8 cellular contexts compared by ENCODE assay signal in genomic region chr9:128361981-128362646, GRCh38. TPM values are rescaled to one million over a fixed set of nuclear protein-coding genes. Genes with fewer than 3 reads are reported as not detected.
DNase-seq lines count a peak whose midpoint lies in the region; ATAC-seq, FAIRE-seq and TF ChIP-seq lines count a peak whose summit lies in the region.

No MANE protein-coding gene starts in this region.

- H3K27ac ChIP-seq in adrenal gland (peak overlapping the region in 2 of 5 donors; percentile 55 to 77), heart left ventricle (peak overlapping the region; percentile 1 to 75 (median 58)), upper lobe of right lung (peak overlapping the region; percentile 52)

- intact Hi-C loops in adrenal gland (cut with DNase I): loop anchor here (5.0 kb wide), 2 partner anchors 45 to 50 kb away; no protein-coding TSS in a partner anchor
- intact Hi-C loops in heart left ventricle (cut with DNase I): loop anchor here in 9 of 10 donors (1.0 to 10.0 kb wide), 8 partner anchors 49 to 263 kb away; partner anchors contain the start of gene GLE1 (in 1 of the 9)
- intact Hi-C loops in posterior vena cava (cut with DNase I): no loop called here
- intact Hi-C loops in upper lobe of right lung (cut with DNase I): loop anchor here (5.0 kb wide), 1 partner anchor 50 kb away; no protein-coding TSS in a partner anchor

- peak; percentile 52 for TF ChIP-seq POLR2A in H54 (IDR thresholded peaks at IDR 0.05; ENCODE audit: low read depth, low read length)
- TF ChIP-seq POLR2A in adrenal gland (IDR thresholded peaks at IDR 0.05): no peak
- TF ChIP-seq POLR2A in heart left ventricle (IDR thresholded peaks at IDR 0.05): peak in 1 of 2 donors; percentile 29

- H3K27me3 ChIP-seq in adrenal gland: no peaks in the 10 kb centered on the region
- no peaks in the 10 kb centered on the region for H3K27me3 ChIP-seq in heart left ventricle
- no peaks in the 10 kb centered on the region for H3K27me3 ChIP-seq in upper lobe of right lung

- H3K4me3 ChIP-seq in adrenal gland (peak overlapping the region in 2 of 4 donors; percentile 38 to 55), heart left ventricle (peak overlapping the region in 11 of 12 donors; percentile 18 to 65 (median 50)), upper lobe of right lung (peak overlapping the region; percentile 55)

- peak; percentile 63 for DNase-seq in DMS114 treated with DMSO at 0.1 percent for 48 hours (lab: John Stamatoyannopoulos, UW; ENCODE audit: unreplicated experiment)
- DNase-seq in H54 (ENCODE audit: insufficient read length, low spot score): peak; percentile 95
- peak; percentile 76 for DNase-seq in NCI-H1092 (lab: John Stamatoyannopoulos, UW)
- peak; percentile 54 to 79 for DNase-seq in SW 1271 (lab: John Stamatoyannopoulos, UW)
- DNase-seq in adrenal gland: peak; percentile 83 to 94 (median 91)
- peak; percentile 83 to 89 (median 85) for DNase-seq in heart left ventricle
- DNase-seq in posterior vena cava (ENCODE audit: low spot score): peak; percentile 92
- peak; percentile 87 for DNase-seq in upper lobe of right lung

- ATAC-seq in heart left ventricle (peak; percentile 81 to 93 (median 90)), upper lobe of right lung (peak; percentile 95)

- H3K9me3 ChIP-seq in adrenal gland (replicated peaks in 1 of 3): no peaks in the 10 kb centered on the region
- no peaks in the 10 kb centered on the region for H3K9me3 ChIP-seq in heart left ventricle
- no peaks in the 10 kb centered on the region for H3K9me3 ChIP-seq in upper lobe of right lung

- 8 to 16% (median 8%) methylated on average over 12 to 20 of the region's 20 CpGs for WGBS in adrenal gland, 4 donors
- 7 to 10% (median 9%) methylated on average over 16 to 20 of the region's 20 CpGs for WGBS in heart left ventricle, 4 donors

- H3K4me1 ChIP-seq in adrenal gland (replicated peaks in 1 of 2): peaks cover 4 to 22% of the 10 kb centered on the region in 2 donors
- peaks cover 0 to 29% (median 22%) of the 10 kb centered on the region in 12 donors for H3K4me1 ChIP-seq in heart left ventricle
- peaks cover 24% of the 10 kb centered on the region for H3K4me1 ChIP-seq in upper lobe of right lung

- FAIRE-seq in H54 (lab: Jason Lieb, UNC): no peak

- TF ChIP-seq CTCF in adrenal gland (IDR thresholded peaks at IDR 0.05): peak; percentile 70 to 95 (median 92)
- peak; percentile 86 to 98 (median 90) for TF ChIP-seq CTCF in heart left ventricle (IDR thresholded peaks at IDR 0.05)
- peak; percentile 92 for TF ChIP-seq CTCF in upper lobe of right lung (IDR thresholded peaks at IDR 0.05)

- H3K36me3 ChIP-seq in adrenal gland (replicated peaks in 1 of 2) (no peaks in the 10 kb centered on the region), heart left ventricle (peaks cover 0 to 19% (median 5%) of the 10 kb centered on the region in 9 donors), upper lobe of right lung (no peaks in the 10 kb centered on the region)

RNA-seq across cellular contexts. Expression of gene URM1, which starts 9.1 kb away (rescaled TPM):
- total RNA-seq in adrenal gland: 10 to 100 TPM; 34.7 to 73.5 (median 47.0) TPM
- polyA plus RNA-seq in adrenal gland: 10 to 100 TPM; 22.8 to 40.2 (median 27.0) TPM
- 10 to 100 TPM; 34.4 to 55.5 (median 45.4) TPM for total RNA-seq in heart left ventricle
- 10 to 100 TPM; 30.2 to 85.6 TPM for polyA plus RNA-seq in heart left ventricle
- total RNA-seq in posterior vena cava: 10 to 100 TPM; 44.0 to 44.5 TPM
- 56.5 TPM for total RNA-seq in upper lobe of right lung

RNA-seq across cellular contexts. Expression of gene SLC27A4, which starts 21.8 kb away (rescaled TPM):
- total RNA-seq in adrenal gland (10 to 100 TPM; 15.9 to 30.3 (median 20.7) TPM), heart left ventricle (10 to 100 TPM; 10.7 to 36.1 (median 17.8) TPM), posterior vena cava (10 to 100 TPM; 15.9 to 22.3 TPM), upper lobe of right lung (21.4 TPM)
- polyA plus RNA-seq in adrenal gland (10 to 100 TPM in 2 of 3 donors, 1 to 10 TPM in 1; 9.9 to 40.0 (median 21.3) TPM), heart left ventricle (10 to 100 TPM; 25.9 to 48.8 TPM)

RNA-seq across cellular contexts. Expression of gene COQ4, which starts 39.5 kb away (rescaled TPM):
- 10 to 100 TPM; 47.3 to 96.8 (median 66.7) TPM for total RNA-seq in adrenal gland
- polyA plus RNA-seq in adrenal gland: 100 to 1,000 TPM in 2 of 3 donors, 10 to 100 TPM in 1; 35.8 to 111 (median 109) TPM
- 10 to 100 TPM; 19.0 to 43.2 (median 29.8) TPM for total RNA-seq in heart left ventricle
- polyA plus RNA-seq in heart left ventricle: 10 to 100 TPM; 32.2 to 38.1 TPM
- total RNA-seq in posterior vena cava: 10 to 100 TPM; 16.0 to 20.0 TPM
- 31.0 TPM for total RNA-seq in upper lobe of right lung

RNA-seq across cellular contexts. Expression of gene TRUB2, which starts 39.9 kb away (rescaled TPM):
- 10 to 100 TPM; 15.0 to 57.4 (median 33.7) TPM for total RNA-seq in adrenal gland
- polyA plus RNA-seq in adrenal gland: 10 to 100 TPM; 20.7 to 55.2 (median 23.7) TPM
- 10 to 100 TPM; 12.9 to 49.7 (median 34.5) TPM for total RNA-seq in heart left ventricle
- 10 to 100 TPM; 25.3 to 25.6 TPM for polyA plus RNA-seq in heart left ventricle
- total RNA-seq in posterior vena cava: 10 to 100 TPM; 11.8 to 15.7 TPM
- 19.1 TPM for total RNA-seq in upper lobe of right lung

RNA-seq across cellular contexts. Expression of gene CERCAM, which starts 58.5 kb away (rescaled TPM):
- total RNA-seq in adrenal gland: 10 to 100 TPM; 14.4 to 43.5 (median 18.0) TPM
- polyA plus RNA-seq in adrenal gland: 10 to 100 TPM in 2 of 3 donors, 1 to 10 TPM in 1; 5.1 to 34.2 (median 16.2) TPM
- total RNA-seq in heart left ventricle: 10 to 100 TPM in 7 of 9 donors, 1 to 10 TPM in 2; 5.9 to 30.0 (median 11.8) TPM
- 10 to 100 TPM in 1 of 2 donors, 1 to 10 TPM in 1; 5.3 to 10.7 TPM for polyA plus RNA-seq in heart left ventricle
- total RNA-seq in posterior vena cava: 10 to 100 TPM; 64.1 to 97.6 TPM
- 14.0 TPM for total RNA-seq in upper lobe of right lung

Comparison
In these comparisons a context has a peak if more than half of its experiments do, and no peak if none do; other contexts are left out.
1. intact Hi-C loops: an anchor here in adrenal gland (5.0 kb wide), heart left ventricle (1.0 to 10.0 kb wide) and upper lobe of right lung (5.0 kb wide); none called in posterior vena cava.